ENCODE assay signal across 10 cellular contexts in the genomic region with DNA sequence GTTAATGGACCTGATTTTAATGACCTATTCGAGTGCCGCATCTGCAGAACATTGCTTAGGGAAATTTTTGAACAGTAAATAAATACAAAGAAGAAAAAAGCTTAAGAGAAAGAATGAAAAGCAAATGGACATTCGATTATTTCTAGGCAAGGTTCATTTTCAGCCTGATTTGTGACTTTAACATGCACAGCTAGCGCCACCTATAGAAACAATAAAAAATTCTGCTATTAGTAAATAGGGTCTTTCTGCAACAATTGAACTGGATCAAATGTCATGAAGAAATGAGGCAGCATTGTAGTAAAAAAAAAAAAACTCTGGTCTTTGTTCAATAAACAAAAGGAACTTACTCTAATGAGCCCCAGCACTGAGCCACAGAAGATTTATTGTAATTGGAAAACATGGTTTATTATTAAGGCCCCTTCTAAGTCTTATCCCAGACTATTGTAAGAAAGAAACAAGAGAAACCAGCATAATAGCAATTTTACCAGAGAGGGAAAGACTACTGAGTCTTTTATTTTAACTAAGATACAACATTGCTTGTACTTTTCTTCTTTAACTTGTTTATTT. TPM values are rescaled to one million over a fixed set of nuclear protein-coding genes. Genes with fewer than 3 reads are reported as not detected.
DNase-seq lines count a peak whose midpoint lies in the region; ATAC-seq, FAIRE-seq and TF ChIP-seq lines count a peak whose summit lies in the region.
"Had no signal": no experiment of that assay in that cellular context is flagged by ENCODE, and none has a peak within 500 bp of the region (broad histone marks: within the 10 kb centered on the region; RNA-seq: fewer than 3 reads in every experiment).

No MANE protein-coding gene starts in this region.

- H3K79me2 ChIP-seq in OCI-LY3 (ENCODE audit: low read length): no peaks in the 10 kb centered on the region

- no peaks in the 10 kb centered on the region for H3K9me3 ChIP-seq in OCI-LY3 (ENCODE audit: insufficient read depth, low read length)

- H4K20me1 ChIP-seq in OCI-LY3 (ENCODE audit: insufficient read depth, low read length): no peaks in the 10 kb centered on the region

- no peaks in the 10 kb centered on the region for H3K36me3 ChIP-seq in OCI-LY3 (replicated peaks; ENCODE audit: low read depth, low read length)

- no peak overlapping the region for H2AFZ ChIP-seq in OCI-LY3 (ENCODE audit: low read depth, low read length)

- H3K4me3 ChIP-seq in OCI-LY3 (ENCODE audit: low read length) (no peak overlapping the region), fibroblast of the aortic adventitia (ENCODE audit: low read depth, low read length) (no peak overlapping the region)

- no peak for ATAC-seq in GM21737 (IDR thresholded peaks at IDR 0.05; ENCODE audit: unreplicated experiment)

- DNase-seq in fibroblast of the aortic adventitia (ENCODE audit: low read depth) (peak; percentile 30), NCI-H2107 treated with DMSO at 0.1 percent for 48 hours (lab: John Stamatoyannopoulos, UW; ENCODE audit: unreplicated experiment) (no peak), DMS153 (lab: John Stamatoyannopoulos, UW) (no peak), NOMO-1 (lab: John Stamatoyannopoulos, UW; ENCODE audit: unreplicated experiment in 2 of 2) (no peak)
- DNase-seq: activated naive CD8-positive, alpha-beta T cell treated with anti-CD3 and anti-CD28 coated beads, Interleukin-2, amount 10 ng/mL, durations not matched to agents 7 days and 5 days; NCI-H1436 treated with DMSO at 0.1 percent for 48 hours had no signal

- H3K4me2 ChIP-seq in OCI-LY3 (ENCODE audit: low read length): no peak overlapping the region

- H3K27ac ChIP-seq in OCI-LY3 (ENCODE audit: low read length): no peak overlapping the region

- TF ChIP-seq CTCF in GM12872 (IDR thresholded peaks at IDR 0.05; ENCODE audit: insufficient read depth, low read depth, low read length): peak; percentile 53; the same call in 2 of the 3 replicates
- TF ChIP-seq CTCF in OCI-LY3 (IDR thresholded peaks at IDR 0.05; ENCODE audit: low read depth, low read length): peak; percentile 64
- TF ChIP-seq CTCF in fibroblast of the aortic adventitia (IDR thresholded peaks at IDR 0.05; ENCODE audit: insufficient read depth, low read length): peak; percentile 49

- FAIRE-seq in A204.1 (lab: Jason Lieb, UNC): peak; percentile 93

- H3K4me1 ChIP-seq in OCI-LY3 (ENCODE audit: low read length): no peaks in the 10 kb centered on the region

- no peaks in the 10 kb centered on the region for H3K27me3 ChIP-seq in OCI-LY3 (ENCODE audit: low read depth, low read length)

- no peak overlapping the region for H3K9ac ChIP-seq in OCI-LY3 (ENCODE audit: low read length)

RNA-seq across cellular contexts. Expression of a gene that starts 41.4 kb away (rescaled TPM):
- 117 and 161 TPM in 2 replicates for total RNA-seq in fibroblast of the aortic adventitia (ENCODE audit: low replicate concordance)
